10 cellular contexts compared by ENCODE assay signal in the genomic region with DNA sequence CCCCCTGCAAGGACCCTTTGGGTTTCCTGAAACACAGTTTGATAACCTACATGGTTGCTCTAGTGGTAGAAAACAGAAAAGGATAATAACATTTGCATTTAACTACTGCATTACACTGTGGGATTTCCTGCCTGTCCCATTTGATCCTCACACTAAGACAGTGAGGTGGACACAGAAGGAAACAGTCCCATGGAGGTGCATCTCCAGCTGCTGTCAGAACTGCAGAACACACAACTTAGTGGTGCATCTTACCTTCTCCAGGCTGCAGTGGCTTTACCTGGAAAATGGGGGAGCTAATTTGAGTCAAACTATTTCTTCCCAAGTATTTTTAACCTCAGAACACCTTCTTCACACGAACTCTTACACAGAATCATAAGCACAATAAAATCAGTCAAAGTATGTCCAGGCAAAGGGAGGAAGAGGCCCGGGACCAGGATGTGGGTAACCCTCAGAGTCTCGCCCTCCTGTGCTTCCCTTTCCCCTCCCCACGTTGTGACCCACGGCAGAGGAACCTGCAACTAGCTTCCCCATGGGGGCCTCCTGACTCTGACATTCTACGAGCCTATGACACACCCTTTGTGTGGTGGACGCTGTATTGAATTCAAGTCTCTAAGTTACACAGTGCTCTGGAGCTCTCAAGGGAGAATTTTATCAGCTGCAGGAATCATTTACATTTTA. TPM values are rescaled to one million over a fixed set of nuclear protein-coding genes. Genes with fewer than 3 reads are reported as not detected.
A peak's percentile ranks its signal among the peaks of the same experiment; 100 is the strongest.
DNase-seq lines count a peak whose midpoint lies in the region; ATAC-seq and TF ChIP-seq lines count a peak whose summit lies in the region.
"Had no signal": no experiment of that assay in that cellular context is flagged by ENCODE, and none has a peak within 500 bp of the region (broad histone marks: within the 10 kb centered on the region; RNA-seq: fewer than 3 reads in every experiment).

No MANE protein-coding gene starts in this region.

- CTCF ChIA-PET in activated CD4-positive, alpha-beta T cell treated with anti-CD3 and anti-CD28 coated beads, Interleukin-2, amount 10 ng/mL, durations not matched to agents 7 days and 5 days (lab: Charles Lee) = interaction anchor here (0.8 to 1.4 kb wide), 2 partner anchors 13 to 29 kb away, joined by 3 to 4 read pairs; no protein-coding TSS in a partner anchor
- CTCF ChIA-PET in T-cell (lab: Charles Lee) = interaction anchor here (0.6 to 0.9 kb wide), 2 partner anchors 106 to 791 kb away, joined by 4 to 5 read pairs; no protein-coding TSS in a partner anchor

- TF ChIP-seq CTCF in testis (IDR thresholded peaks at IDR 0.05) = no peak

- H3K27me3 Mint-ChIP-seq in activated CD4-positive, alpha-beta T cell treated with anti-CD3 and anti-CD28 coated beads, Interleukin-2, amount 10 ng/mL, durations not matched to agents 7 days and 5 days = peaks cover 3% of the 10 kb centered on the region
- peaks cover 3 to 9% of the 10 kb centered on the region in 2 donors for H3K27me3 Mint-ChIP-seq in T-cell

- peak; percentile 33 for DNase-seq in activated CD4-positive, alpha-beta T cell treated with anti-CD3 and anti-CD28 coated beads, Interleukin-2, amount 10 ng/mL, durations not matched to agents 7 days and 5 days
- no peak for DNase-seq in activated CD4-positive, alpha-beta T cell treated with anti-CD3 and anti-CD28 coated beads, Interleukin-2, amount 50 U/mL, for 1 hour
- DNase-seq in T-cell = peak in 19 of 34 experiments; percentile 2 to 44 (median 10)
- DNase-seq in stimulated activated CD8-positive, alpha-beta memory T cell treated with anti-CD3 and anti-CD28 coated beads, Interleukin-4, amount 100 ng/mL, for 24 hours (ENCODE audit: low read depth) = peak; percentile 2
- DNase-seq in testis = no peak
- DNase-seq in NCI-H1092 (lab: John Stamatoyannopoulos, UW) = no peak
- DNase-seq: heart right ventricle had no signal

- no peaks in the 10 kb centered on the region for H3K4me1 ChIP-seq in testis

- H3K36me3 Mint-ChIP-seq in activated CD4-positive, alpha-beta T cell treated with anti-CD3 and anti-CD28 coated beads, Interleukin-2, amount 10 ng/mL, durations not matched to agents 7 days and 5 days (ENCODE audit: low read depth) = no peaks in the 10 kb centered on the region
- no peaks in the 10 kb centered on the region for H3K36me3 Mint-ChIP-seq in T-cell

- no peaks in the 10 kb centered on the region for H3K27me3 ChIP-seq in testis
- H3K27me3 ChIP-seq: heart right ventricle had no signal

- POLR2A ChIA-PET in activated CD4-positive, alpha-beta T cell treated with anti-CD3 and anti-CD28 coated beads, Interleukin-2, amount 10 ng/mL, durations not matched to agents 7 days and 5 days (lab: Charles Lee) = interaction anchor here (0.7 kb wide), 1 partner anchor 13 kb away, joined by 3 read pairs; no protein-coding TSS in a partner anchor
- POLR2A ChIA-PET in T-cell (lab: Charles Lee) = no interaction called here

- peak overlapping the region; percentile 52 for H3K27ac Mint-ChIP-seq in activated CD4-positive, alpha-beta T cell treated with anti-CD3 and anti-CD28 coated beads, Interleukin-2, amount 10 ng/mL, durations not matched to agents 7 days and 5 days
- H3K27ac Mint-ChIP-seq in T-cell = peak overlapping the region in 1 of 2 donors; percentile 55

- peaks cover 29% of the 10 kb centered on the region for H3K4me1 Mint-ChIP-seq in activated CD4-positive, alpha-beta T cell treated with anti-CD3 and anti-CD28 coated beads, Interleukin-2, amount 10 ng/mL, durations not matched to agents 7 days and 5 days
- peaks cover 12 to 15% (median 14%) of the 10 kb centered on the region in 3 donors for H3K4me1 Mint-ChIP-seq in T-cell

- H3K9me3 Mint-ChIP-seq in activated CD4-positive, alpha-beta T cell treated with anti-CD3 and anti-CD28 coated beads, Interleukin-2, amount 10 ng/mL, durations not matched to agents 7 days and 5 days = peaks cover 4% of the 10 kb centered on the region
- peaks cover 0 to 2% (median 0%) of the 10 kb centered on the region in 3 donors for H3K9me3 Mint-ChIP-seq in T-cell

- 78 to 83% methylated on average over 7 of the region's 7 CpGs for WGBS in testis, 2 donors

- no peaks in the 10 kb centered on the region for H3K9me3 ChIP-seq in testis
- H3K9me3 ChIP-seq: heart right ventricle had no signal

- H3K27ac ChIP-seq in testis = no peak overlapping the region
- H3K27ac ChIP-seq: KMS-11 had no signal

- H3K4me3 ChIP-seq in testis = no peak overlapping the region
- H3K4me3 ChIP-seq: heart right ventricle had no signal

- H3K4me3 Mint-ChIP-seq in activated CD4-positive, alpha-beta T cell treated with anti-CD3 and anti-CD28 coated beads, Interleukin-2, amount 10 ng/mL, durations not matched to agents 7 days and 5 days = peak overlapping the region; percentile 6
- H3K4me3 Mint-ChIP-seq in T-cell = peak overlapping the region in 1 of 3 donors; percentile 41

- TF ChIP-seq POLR2A in testis (IDR thresholded peaks at IDR 0.05) = no peak

- intact Hi-C loops in testis (cut with DNase I; ENCODE audit: low total_unique reads) = no loop called here

- H3K36me3 ChIP-seq in testis (ENCODE audit: low read depth, missing control alignments) = no peaks in the 10 kb centered on the region

- peak; percentile 65 for ATAC-seq in HG02884 (IDR thresholded peaks at IDR 0.05; ENCODE audit: unreplicated experiment)
- peak in 3 of 4 experiments; percentile 62 to 76 (median 62) for ATAC-seq in T-cell (replicated peaks in 1 of 4)
- ATAC-seq in HG03039 (IDR thresholded peaks at IDR 0.05; ENCODE audit: unreplicated experiment) = no peak

RNA-seq across cellular contexts. Expression of gene SCRN1, which starts 33.7 kb away (rescaled TPM):
- 1 to 10 TPM; 2.1 TPM for total RNA-seq in activated CD4-positive, alpha-beta T cell treated with anti-CD3 and anti-CD28 coated beads, Interleukin-2, amount 10 ng/mL, durations not matched to agents 7 days and 5 days
- total RNA-seq in T-cell = 10 to 100 TPM in 1 of 5 donors, 1 to 10 TPM in 4; 3.4 to 12.5 (median 5.7) TPM
- total RNA-seq in testis = 100 to 1,000 TPM in 1 of 2 donors, 10 to 100 TPM in 1; 78.0 to 107 TPM
- polyA plus RNA-seq in testis (ENCODE audit: insufficient read depth, low read depth, low replicate concordance) = 56.8 TPM

Comparison
In these comparisons a context has a peak if more than half of its experiments do, and no peak if none do; other contexts are left out.
1. DNase-seq: peak in activated CD4-positive, alpha-beta T cell treated with anti-CD3 and anti-CD28 coated beads, Interleukin-2, amount 10 ng/mL, durations not matched to agents 7 days and 5 days (single experiment), T-cell (19 of 34) and stimulated activated CD8-positive, alpha-beta memory T cell treated with anti-CD3 and anti-CD28 coated beads, Interleukin-4, amount 100 ng/mL, for 24 hours (single experiment); none in activated CD4-positive, alpha-beta T cell treated with anti-CD3 and anti-CD28 coated beads, Interleukin-2, amount 50 U/mL, for 1 hour (single experiment), testis (single experiment) and NCI-H1092 (single experiment).
2. RNA of gene SCRN1, which starts 33.7 kb away (total RNA-seq): 78.0 to 107 TPM in testis; 3.4 to 12.5 TPM in T-cell and 2.1 TPM in activated CD4-positive, alpha-beta T cell treated with anti-CD3 and anti-CD28 coated beads, Interleukin-2, amount 10 ng/mL, durations not matched to agents 7 days and 5 days; every median in the first group is over 4 times any median in the second.